In genomic region chr1:150549496-150550221, GRCh38 we compare ENCODE assay signal across 8 cellular contexts. TPM values are rescaled to one million over a fixed set of nuclear protein-coding genes. Genes with fewer than 3 reads are reported as not detected.
DNase-seq lines count a peak whose midpoint lies in the region; ATAC-seq and TF ChIP-seq lines count a peak whose summit lies in the region.

No MANE protein-coding gene starts in this region.

- no peaks in the 10 kb centered on the region for H3K79me2 ChIP-seq in osteoblast (ENCODE audit: insufficient read depth, low read length)

- peaks cover 11 to 14% of the 10 kb centered on the region in 2 donors for H3K27me3 Mint-ChIP-seq in CD4-positive, alpha-beta memory T cell

- peak overlapping the region; percentile 69 to 87 (median 76) for H3K4me3 Mint-ChIP-seq in CD4-positive, alpha-beta memory T cell

- H3K4me1 ChIP-seq in CD4-positive, alpha-beta memory T cell (ENCODE audit: insufficient read depth, low read length) = peaks cover 23% of the 10 kb centered on the region
- H3K4me1 ChIP-seq in osteoblast (ENCODE audit: insufficient read depth, low read length) = peaks cover 28% of the 10 kb centered on the region

- no peak overlapping the region for H3K4me3 ChIP-seq in CD4-positive, alpha-beta memory T cell (ENCODE audit: low read length in 2 of 2)
- H3K4me3 ChIP-seq in fibroblast of villous mesenchyme (ENCODE audit: low read depth, low read length) (peak overlapping the region; percentile 64), osteoblast (ENCODE audit: insufficient read depth, low read length) (peak overlapping the region; percentile 72)

- intact Hi-C loops in CD4-positive, alpha-beta memory T cell (cut with micrococcal nuclease) = no loop called here

- no peak overlapping the region for H2AFZ ChIP-seq in osteoblast (ENCODE audit: low read length)

- peaks cover 13 to 25% (median 15%) of the 10 kb centered on the region in 4 donors for H3K4me1 Mint-ChIP-seq in CD4-positive, alpha-beta memory T cell

- peak overlapping the region; percentile 81 for H3K4me2 ChIP-seq in osteoblast (ENCODE audit: insufficient read depth, low read length)

- POLR2A ChIA-PET in CD4-positive, alpha-beta memory T cell (lab: Charles Lee; ENCODE audit: partially characterized antibody) = interaction anchor here (1.3 to 2.5 kb wide), 3 partner anchors 11 to 66 kb away, joined by 3 to 11 read pairs (median 5); no protein-coding TSS in a partner anchor

- no peak overlapping the region for H3K27ac ChIP-seq in CD4-positive, alpha-beta memory T cell (ENCODE audit: low read depth, low read length)
- H3K27ac ChIP-seq in osteoblast (ENCODE audit: low read depth, low read length) = no peak overlapping the region

- H4K20me1 ChIP-seq in osteoblast (ENCODE audit: insufficient read depth, low read length) = no peaks in the 10 kb centered on the region

- ATAC-seq in SK-N-SH treated with all-trans-retinoic acid at 6 μM for 48 hours (0 out of 3 replicates have a peak, but pooled peaks have one; percentile 1), GM19463 (IDR thresholded peaks at IDR 0.05; ENCODE audit: unreplicated experiment) (no peak)

- no peaks in the 10 kb centered on the region for H3K36me3 ChIP-seq in CD4-positive, alpha-beta memory T cell (ENCODE audit: insufficient read depth, low read length)
- no peaks in the 10 kb centered on the region for H3K36me3 ChIP-seq in osteoblast (ENCODE audit: insufficient read depth, low read length)

- no peaks in the 10 kb centered on the region for H3K9me3 Mint-ChIP-seq in CD4-positive, alpha-beta memory T cell

- TF ChIP-seq CTCF in fibroblast of villous mesenchyme (IDR thresholded peaks at IDR 0.05; ENCODE audit: insufficient read depth, low read depth, low read length) (peak; percentile 6), osteoblast (IDR thresholded peaks at IDR 0.05; ENCODE audit: extremely low read depth, low read depth, low read length) (peak; percentile 16)

- peak in 1 of 5 donors; percentile 30 for DNase-seq in CD4-positive, alpha-beta memory T cell
- DNase-seq in fibroblast of villous mesenchyme (ENCODE audit: low read depth) (no peak), osteoblast (ENCODE audit: insufficient read length, low spot score, missing footprints) (peak; percentile 96), mucosa of gallbladder (ENCODE audit: low spot score) (no peak), DMS79 (lab: John Stamatoyannopoulos, UW) (no peak), foreskin melanocyte (no peak)

- no peaks in the 10 kb centered on the region for H3K36me3 Mint-ChIP-seq in CD4-positive, alpha-beta memory T cell

- H3K27me3 ChIP-seq in CD4-positive, alpha-beta memory T cell (ENCODE audit: insufficient read depth, low read length) = no peaks in the 10 kb centered on the region
- no peaks in the 10 kb centered on the region for H3K27me3 ChIP-seq in osteoblast (ENCODE audit: insufficient read depth, low read length)

- H3K9me3 ChIP-seq in CD4-positive, alpha-beta memory T cell (ENCODE audit: control insufficient read depth in 1 of 2, low read length in 2 of 2) = no peaks in the 10 kb centered on the region
- no peaks in the 10 kb centered on the region for H3K9me3 ChIP-seq in osteoblast (ENCODE audit: low read depth, low read length)

- H3K27ac Mint-ChIP-seq in CD4-positive, alpha-beta memory T cell = peak overlapping the region in 1 of 7 donors; percentile 46

- CTCF ChIA-PET in CD4-positive, alpha-beta memory T cell (lab: Charles Lee; ENCODE audit: partially characterized antibody) = interaction anchor here (1.0 to 3.7 kb wide), 2 partner anchors 11 to 70 kb away, joined by 3 to 25 read pairs; no protein-coding TSS in a partner anchor

TF ChIP-seq in SK-N-SH treated with all-trans-retinoic acid at 6 μM for 48 hours, 23 proteins besides CTCF, POLR2A, EP300 and RAD21:
- TF ChIP-seq RARB (CRISPR knock-in tag; IDR thresholded peaks at IDR 0.05) (no peak), ISL1 (CRISPR knock-in tag; IDR thresholded peaks at IDR 0.05) (no peak), ZNF565 (CRISPR knock-in tag; conservative IDR thresholded peaks at IDR 0.05; ENCODE audit: low read depth) (no peak), CSDC2 (CRISPR knock-in tag; IDR thresholded peaks at IDR 0.05) (no peak), ESRRG (CRISPR knock-in tag; IDR thresholded peaks at IDR 0.05) (no peak), TCF4 (CRISPR knock-in tag; IDR thresholded peaks at IDR 0.05; ENCODE audit: borderline replicate concordance) (no peak), ZNF70 (CRISPR knock-in tag; IDR thresholded peaks at IDR 0.05) (no peak), CREB5 (CRISPR knock-in tag; IDR thresholded peaks at IDR 0.05; ENCODE audit: low read depth) (no peak), GLIS3 (CRISPR knock-in tag; IDR thresholded peaks at IDR 0.05) (no peak), TOX (CRISPR knock-in tag; IDR thresholded peaks at IDR 0.05; ENCODE audit: borderline replicate concordance) (no peak)

RNA-seq across cellular contexts. Expression of gene ADAMTSL4, which starts 0.5 kb away (rescaled TPM):
- under 1 TPM; 0.23 to 0.33 TPM for total RNA-seq in CD4-positive, alpha-beta memory T cell
- polyA plus RNA-seq in CD4-positive, alpha-beta memory T cell = under 1 TPM in 1 of 2 donors, not detected in 1; 0.24 TPM
- total RNA-seq in fibroblast of villous mesenchyme (2.9 and 8.6 TPM in 2 replicates), osteoblast (3.2 and 5.4 TPM in 2 replicates), mucosa of gallbladder (17.2 TPM)

RNA-seq across cellular contexts. Expression of gene MCL1, which starts 29.8 kb away (rescaled TPM):
- 100 to 1,000 TPM; 314 to 331 TPM for total RNA-seq in CD4-positive, alpha-beta memory T cell
- 100 to 1,000 TPM; 116 to 207 TPM for polyA plus RNA-seq in CD4-positive, alpha-beta memory T cell
- 218 and 272 TPM in 2 replicates for total RNA-seq in fibroblast of villous mesenchyme
- total RNA-seq in osteoblast = 168 and 176 TPM in 2 replicates
- 231 TPM for total RNA-seq in mucosa of gallbladder

RNA-seq across cellular contexts. Expression of gene FALEC, which starts 34.1 kb away (rescaled TPM):
- total RNA-seq in CD4-positive, alpha-beta memory T cell = under 1 TPM in 1 of 2 experiments, not detected in 1; 0.64 TPM
- polyA plus RNA-seq in CD4-positive, alpha-beta memory T cell = 1 to 10 TPM in 1 of 2 donors, not detected in 1; 1.1 TPM
- total RNA-seq in fibroblast of villous mesenchyme = 0.64 and 1.3 TPM in 2 replicates
- 0.36 TPM in 1 of 2 replicates, not detected in the other for total RNA-seq in osteoblast
- 1.1 TPM for total RNA-seq in mucosa of gallbladder

RNA-seq across cellular contexts. Expression of gene ECM1, which starts 41.8 kb away (rescaled TPM):
- 1 to 10 TPM; 1.9 to 2.0 TPM for total RNA-seq in CD4-positive, alpha-beta memory T cell
- not detected for polyA plus RNA-seq in CD4-positive, alpha-beta memory T cell
- total RNA-seq in fibroblast of villous mesenchyme (20.3 and 24.5 TPM in 2 replicates), osteoblast (20.9 and 30.0 TPM in 2 replicates), mucosa of gallbladder (681 TPM)

Comparison
In these comparisons a context has a peak if more than half of its experiments do, and no peak if none do; other contexts are left out.
1. H3K4me3 ChIP-seq: peak in fibroblast of villous mesenchyme (single experiment) and osteoblast (single experiment); none in CD4-positive, alpha-beta memory T cell (0 of 2).